23 cellular contexts compared by ENCODE assay signal in the genomic region with DNA sequence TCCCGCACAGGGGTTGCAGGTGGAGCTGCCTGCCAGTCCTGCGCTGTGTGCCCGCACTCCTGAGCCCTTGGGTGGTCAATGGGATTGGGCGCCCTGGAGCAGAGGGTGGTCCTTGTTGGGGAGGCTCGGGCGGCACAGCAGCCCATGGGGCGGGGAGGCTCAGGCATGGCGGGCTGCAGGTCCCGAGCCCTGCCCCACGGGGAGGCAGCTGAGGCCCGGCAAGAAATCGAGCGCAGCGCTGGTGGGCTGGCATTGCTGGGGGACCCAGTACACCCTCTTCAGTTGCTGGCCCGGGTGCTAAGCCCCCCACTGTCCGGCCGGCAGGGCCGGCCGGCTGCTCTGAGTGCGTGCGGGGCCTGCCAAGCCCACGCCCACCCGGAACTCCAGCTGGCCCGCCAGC.
"Had no signal": no experiment of that assay in that cellular context is flagged by ENCODE, and none has a peak within 500 bp of the region (broad histone marks: within the 10 kb centered on the region; RNA-seq: fewer than 3 reads in every experiment).

No MANE protein-coding gene starts in this region.

- ATAC-seq: effector memory CD8-positive, alpha-beta T cell; esophagus mucosa; gastrocnemius medialis; left colon; left lobe of liver; lower lobe of right lung; naive thymus-derived CD4-positive, alpha-beta T cell had no signal

- DNase-seq: colonic mucosa; cortex of kidney; effector CD8-positive, alpha-beta T cell; effector memory CD8-positive, alpha-beta T cell; endodermal cell; erythroblast; esophagus squamous epithelium; foreskin fibroblast; foreskin melanocyte; gastrocnemius medialis; glutamatergic neuron; head of caudate nucleus; heart right ventricle; hippocampal formation; kidney glomerular epithelial cell; left colon; left ventricle myocardium inferior; lower lobe of right lung; mesenchymal stem cell; midbrain; naive thymus-derived CD4-positive, alpha-beta T cell had no signal
